19 cellular contexts compared by ENCODE assay signal in genomic region chr12:88419794-88420193, GRCh38.
DNase-seq lines count a peak whose midpoint lies in the region; ATAC-seq and TF ChIP-seq lines count a peak whose summit lies in the region.
"Had no signal": no experiment of that assay in that cellular context is flagged by ENCODE, and none has a peak within 500 bp of the region (broad histone marks: within the 10 kb centered on the region; RNA-seq: fewer than 3 reads in every experiment).

No MANE protein-coding gene starts in this region.

- no CpG with 5 or more reads among the region's 1 CpG for WGBS in IMR-90 (ENCODE audit: extremely low coverage in 2 of 2, insufficient read length in 1 of 2), 2 experiments

- peak overlapping the region; percentile 18; the same call in 1 of the 2 replicates for H4K5ac ChIP-seq in IMR-90 (ENCODE audit: low read depth, low read length)

- no peaks in the 10 kb centered on the region for H3K27me3 Mint-ChIP-seq in GM23338 (ENCODE audit: insufficient read depth, low read depth, poor library complexity)

- H4K91ac ChIP-seq in IMR-90 (ENCODE audit: insufficient read depth, low read depth, low read length): peak overlapping the region; percentile 57

- H2BK15ac ChIP-seq in IMR-90 (ENCODE audit: low read depth, low read length): peak overlapping the region; percentile 86; the same call in 2 of the 3 replicates

- H3K4ac ChIP-seq in IMR-90 (ENCODE audit: low read depth, low read length): peak overlapping the region; percentile 61

- TF ChIP-seq CTCF in IMR-90 (conservative IDR thresholded peaks at IDR 0.05; ENCODE audit: low read depth, low read length): no peak
- no peak for TF ChIP-seq CTCF in brain microvascular endothelial cell (IDR thresholded peaks at IDR 0.05; ENCODE audit: low read depth, low read length, missing control alignments)
- no peak for TF ChIP-seq CTCF in GM23338 (conservative IDR thresholded peaks at IDR 0.05; ENCODE audit: low read depth in 2 of 2)
- no peak for TF ChIP-seq CTCF in dorsolateral prefrontal cortex (IDR thresholded peaks at IDR 0.05 in 54 of 56, conservative IDR thresholded peaks at IDR 0.05 in 2 of 56; ENCODE audit: low read depth in 1 of 56, partially characterized antibody in 56 of 56)

- peak overlapping the region; percentile 66 for H2BK120ac ChIP-seq in IMR-90 (ENCODE audit: low read depth, low read length)

- no peaks in the 10 kb centered on the region for H3K36me3 Mint-ChIP-seq in GM23338 (ENCODE audit: low read depth)
- H3K36me3 Mint-ChIP-seq: activated naive CD4-positive, alpha-beta T cell treated with anti-CD3 and anti-CD28 coated beads, Interleukin-2, amount 50 U/mL, for 72 hours; stimulated activated effector memory CD8-positive, alpha-beta T cell treated with anti-CD3 and anti-CD28 coated beads, Interleukin-12 subunit alpha, Interleukin-12 subunit beta, amount 100 ng/mL, for 72 hours had no signal

- intact Hi-C loops in IMR-90 (cut with micrococcal nuclease): loop anchor here (2.0 kb wide), 1 partner anchor 35 kb away; no protein-coding TSS in a partner anchor
- intact Hi-C loops in dorsolateral prefrontal cortex (cut with DNase I): no loop called here

- H2BK20ac ChIP-seq in IMR-90 (ENCODE audit: low read depth, low read length): peak overlapping the region; percentile 60; the same call in 1 of the 2 replicates

- H4K20me1 ChIP-seq in IMR-90 (ENCODE audit: insufficient read depth, low read length) (no peaks in the 10 kb centered on the region), GM23338 (replicated peaks; ENCODE audit: insufficient read depth) (no peaks in the 10 kb centered on the region)
- H4K20me1 ChIP-seq: BLaER1 had no signal

- TF ChIP-seq POLR2A in IMR-90 (IDR thresholded peaks at IDR 0.05; ENCODE audit: low read depth, low read length): no peak

- POLR2A ChIA-PET in IMR-90 (lab: Charles Lee; ENCODE audit: unreplicated experiment): no interaction called here

- H3K36me3 ChIP-seq in IMR-90 (ENCODE audit: control insufficient read depth, insufficient read depth, low read length) (no peaks in the 10 kb centered on the region), brain microvascular endothelial cell (replicated peaks) (no peaks in the 10 kb centered on the region), GM23338 (ENCODE audit: insufficient read depth) (no peaks in the 10 kb centered on the region)
- H3K36me3 ChIP-seq: BLaER1, gastroesophageal sphincter, right atrium auricular region had no signal

- H3K23ac ChIP-seq in IMR-90 (ENCODE audit: low read depth, low read length): no peak overlapping the region

- no peak overlapping the region for H3K27ac Mint-ChIP-seq in GM23338
- H3K27ac Mint-ChIP-seq: activated naive CD4-positive, alpha-beta T cell treated with anti-CD3 and anti-CD28 coated beads, Interleukin-2, amount 50 U/mL, for 72 hours; stimulated activated effector memory CD8-positive, alpha-beta T cell treated with anti-CD3 and anti-CD28 coated beads, Interleukin-12 subunit alpha, Interleukin-12 subunit beta, amount 100 ng/mL, for 72 hours had no signal

- H3K4me2 ChIP-seq in IMR-90 (ENCODE audit: low read depth, low read length) (peak overlapping the region; percentile 55; the same call in 1 of the 2 replicates), GM23338 (no peak overlapping the region)
- H3K4me2 ChIP-seq: BLaER1 had no signal

- H3K27ac ChIP-seq in IMR-90 (ENCODE audit: insufficient read depth, low read length) (peak overlapping the region; percentile 39), brain microvascular endothelial cell (peak overlapping the region; percentile 88), GM23338 (ENCODE audit: low read depth) (no peak overlapping the region), dorsolateral prefrontal cortex (no peak overlapping the region)
- H3K27ac ChIP-seq: BLaER1, body of pancreas, right atrium auricular region, testis had no signal

- no peaks in the 10 kb centered on the region for H3K79me2 ChIP-seq in GM23338 (replicated peaks; ENCODE audit: insufficient read depth)

- H2AK9ac ChIP-seq in IMR-90 (replicated peaks; ENCODE audit: low read depth, low read length, poor library complexity): no peak overlapping the region

- no peaks in the 10 kb centered on the region for H3K4me1 Mint-ChIP-seq in GM23338
- H3K4me1 Mint-ChIP-seq: stimulated activated effector memory CD8-positive, alpha-beta T cell treated with anti-CD3 and anti-CD28 coated beads, Interleukin-12 subunit alpha, Interleukin-12 subunit beta, amount 100 ng/mL, for 72 hours had no signal

- H3K9ac ChIP-seq in IMR-90 (ENCODE audit: low read depth, low read length): no peak overlapping the region
- H3K9ac ChIP-seq: BLaER1 had no signal

- no peak overlapping the region for H3K56ac ChIP-seq in IMR-90 (ENCODE audit: extremely low read depth, insufficient read depth, low read length)

- in situ Hi-C loops in IMR-90 (cut with MboI; ENCODE audit: low sequenced_read_pairs) (no loop called here), brain microvascular endothelial cell (cut with HindIII; ENCODE audit: low pct_ligation_motif_present, low sequenced_read_pairs) (no loop called here)

- no peak overlapping the region for H3K4me3 ChIP-seq in IMR-90 (ENCODE audit: insufficient read depth, low read depth, low read length)
- H3K4me3 ChIP-seq in brain microvascular endothelial cell (ENCODE audit: low read depth, low read length): no peak overlapping the region
- no peak overlapping the region for H3K4me3 ChIP-seq in GM23338
- H3K4me3 ChIP-seq in dorsolateral prefrontal cortex: no peak overlapping the region
- H3K4me3 ChIP-seq: BLaER1, body of pancreas, gastroesophageal sphincter, right atrium auricular region, testis had no signal

- peak overlapping the region; percentile 38 for H2AFZ ChIP-seq in IMR-90 (replicated peaks; ENCODE audit: low read length, poor library complexity)
- H2AFZ ChIP-seq in GM23338: no peak overlapping the region

- H3K4me1 ChIP-seq in IMR-90 (ENCODE audit: control insufficient read depth, insufficient read depth, low read length) (peaks cover 11% of the 10 kb centered on the region), GM23338 (ENCODE audit: insufficient read depth) (no peaks in the 10 kb centered on the region)
- H3K4me1 ChIP-seq: BLaER1, right atrium auricular region, testis had no signal

- ATAC-seq in IMR-90 (ENCODE audit: low read depth): peak; percentile 44
- no peak for ATAC-seq in GM23338
- ATAC-seq in HG02571 (IDR thresholded peaks at IDR 0.05; ENCODE audit: unreplicated experiment): no peak
- ATAC-seq: body of pancreas had no signal

- H3K9me3 ChIP-seq in IMR-90 (ENCODE audit: control insufficient read depth, insufficient read depth, low read length): no peaks in the 10 kb centered on the region
- H3K9me3 ChIP-seq: BLaER1, body of pancreas, gastroesophageal sphincter, right atrium auricular region, testis had no signal

- H3F3A ChIP-seq in GM23338 (replicated peaks; ENCODE audit: low read depth): no peaks in the 10 kb centered on the region

- H3K79me1 ChIP-seq in IMR-90 (ENCODE audit: low read depth in 1 of 2, low read length in 2 of 2): peaks cover 3 to 8% of the 10 kb centered on the region in 2 experiments

- peak overlapping the region; percentile 31 to 88 for H4K8ac ChIP-seq in IMR-90 (ENCODE audit: low read depth in 2 of 2, low read length in 2 of 2)

- TF ChIP-seq RAD21 in IMR-90 (IDR thresholded peaks at IDR 0.05; ENCODE audit: low read length): no peak

- dilution Hi-C loops in IMR-90 (cut with HindIII; ENCODE audit: low sequenced_read_pairs, unreplicated experiment): no loop called here

- peak overlapping the region; percentile 86 for H2BK5ac ChIP-seq in IMR-90 (ENCODE audit: low read depth, low read length, poor library complexity, severe bottlenecking)

- BruUV-seq in IMR-90 (replicated peaks; lab: Mats Ljungman, UMichigan): no TSS peak

- H3K27me3 ChIP-seq in IMR-90 (ENCODE audit: control insufficient read depth, insufficient read depth, low read length) (no peaks in the 10 kb centered on the region), brain microvascular endothelial cell (replicated peaks) (no peaks in the 10 kb centered on the region), GM23338 (ENCODE audit: insufficient read depth) (no peaks in the 10 kb centered on the region), dorsolateral prefrontal cortex (no peaks in the 10 kb centered on the region)
- H3K27me3 ChIP-seq: BLaER1, body of pancreas, gastroesophageal sphincter, right atrium auricular region, testis had no signal

- H3K14ac ChIP-seq in IMR-90 (replicated peaks; ENCODE audit: low read depth, low read length): peak overlapping the region; percentile 12; the same call in 1 of the 2 replicates

- H3K9me2 ChIP-seq in GM23338 (ENCODE audit: insufficient read depth): no peaks in the 10 kb centered on the region

- H2AK5ac ChIP-seq in IMR-90 (ENCODE audit: low read depth, low read length): peak overlapping the region; percentile 71

- H3K9me1 ChIP-seq in IMR-90 (ENCODE audit: insufficient read depth, low read length): peaks cover 11% of the 10 kb centered on the region

- DNase-seq in AG08395 (ENCODE audit: low spot score) (peak; percentile 40), IMR-90 (peak; percentile 17), brain microvascular endothelial cell (peak; percentile 34), iris pigment epithelial cell (ENCODE audit: low read depth) (peak; percentile 47), GM23338 (ENCODE audit: low spot score) (no peak), dorsolateral prefrontal cortex (no peak)
- no peak for DNase-seq in stimulated activated CD4-positive, alpha-beta T cell treated with anti-CD3 and anti-CD28 coated beads, Interleukin-4, amount 100 ng/mL, for 1 hour
- DNase-seq: activated CD4-positive, alpha-beta T cell treated with anti-CD3 and anti-CD28 coated beads for 1 hour; body of pancreas; NCI-H510A; RPMI8226; stimulated activated CD4-positive, alpha-beta T cell treated with anti-CD3 and anti-CD28 coated beads, Interleukin-15, amount 100 ng/mL, for 24 hours; testis had no signal

- CTCF ChIA-PET in IMR-90 (lab: Yijun Ruan, JAX): interaction anchor here (0.6 kb wide), 1 partner anchor 160 kb away, joined by 4 read pairs; no protein-coding TSS in a partner anchor

- H3K9me3 Mint-ChIP-seq in GM23338: no peaks in the 10 kb centered on the region
- H3K9me3 Mint-ChIP-seq: activated naive CD4-positive, alpha-beta T cell treated with anti-CD3 and anti-CD28 coated beads, Interleukin-2, amount 50 U/mL, for 72 hours had no signal

- peak overlapping the region; percentile 14; the same call in 1 of the 2 replicates for H3K18ac ChIP-seq in IMR-90 (ENCODE audit: low read depth, low read length)

- no peak overlapping the region for H3K4me3 Mint-ChIP-seq in GM23338
- H3K4me3 Mint-ChIP-seq: stimulated activated effector memory CD8-positive, alpha-beta T cell treated with anti-CD3 and anti-CD28 coated beads, Interleukin-12 subunit alpha, Interleukin-12 subunit beta, amount 100 ng/mL, for 72 hours had no signal

TF ChIP-seq in IMR-90, 13 proteins besides CTCF, POLR2A, EP300 and RAD21 (continues in another document):
- TF ChIP-seq MAZ (IDR thresholded peaks at IDR 0.05; ENCODE audit: borderline replicate concordance, low read depth, low read length) (no peak), MAFK (IDR thresholded peaks at IDR 0.05; ENCODE audit: low read depth, low read length) (no peak), RFX5 (IDR thresholded peaks at IDR 0.05; ENCODE audit: low read depth, low read length) (no peak)

TF ChIP-seq in GM23338, 12 proteins besides CTCF, POLR2A, EP300 and RAD21 (continues in another document):
- no peak for TF ChIP-seq POLR2AphosphoS5 (IDR thresholded peaks at IDR 0.05; ENCODE audit: low read depth)

Comparison
In these comparisons a context has a peak if more than half of its experiments do, and no peak if none do; other contexts are left out.
1. DNase-seq: peak in AG08395 (single experiment), IMR-90 (single experiment), brain microvascular endothelial cell (single experiment) and iris pigment epithelial cell (single experiment); none in stimulated activated CD4-positive, alpha-beta T cell treated with anti-CD3 and anti-CD28 coated beads, Interleukin-4, amount 100 ng/mL, for 1 hour (single experiment), GM23338 (single experiment) and dorsolateral prefrontal cortex (0 of 10).
2. H3K27ac ChIP-seq: peak in IMR-90 (single experiment) and brain microvascular endothelial cell (single experiment); none in GM23338 (single experiment) and dorsolateral prefrontal cortex (0 of 59).